Comparison of ENCODE assay signal across 20 cellular contexts in genomic region chr10:89632824-89633223, GRCh38. TPM values are rescaled to one million over a fixed set of nuclear protein-coding genes. Genes with fewer than 3 reads are reported as not detected.
DNase-seq lines count a peak whose midpoint lies in the region; ATAC-seq and TF ChIP-seq lines count a peak whose summit lies in the region.
"Had no signal": no experiment of that assay in that cellular context is flagged by ENCODE, and none has a peak within 500 bp of the region (broad histone marks: within the 10 kb centered on the region; RNA-seq: fewer than 3 reads in every experiment).

No MANE protein-coding gene starts in this region.

- no peak for TF ChIP-seq CTCF in MCF 10A (IDR thresholded peaks at IDR 0.05; ENCODE audit: unreplicated experiment)
- TF ChIP-seq CTCF in breast epithelium (IDR thresholded peaks at IDR 0.05) = no peak
- TF ChIP-seq CTCF in epithelial cell of proximal tubule (conservative IDR thresholded peaks at IDR 0.05; ENCODE audit: low read depth, low read length) = no peak
- no peak for TF ChIP-seq CTCF in lower leg skin (IDR thresholded peaks at IDR 0.05)

- peaks cover 23% of the 10 kb centered on the region for H3K79me1 ChIP-seq in mesendoderm (ENCODE audit: low read length)

- H3K27me3 ChIP-seq in breast epithelium = no peaks in the 10 kb centered on the region
- no peaks in the 10 kb centered on the region for H3K27me3 ChIP-seq in mesendoderm (ENCODE audit: insufficient read depth, low read length, poor library complexity)
- H3K27me3 ChIP-seq: MG63, Peyer's patch had no signal

- H3K79me2 ChIP-seq in mesendoderm (ENCODE audit: control insufficient read depth, insufficient read depth, low read length) = peaks cover 39% of the 10 kb centered on the region

- H3K36me3 Mint-ChIP-seq in MCF 10A (ENCODE audit: insufficient read depth, unreplicated experiment) = no peaks in the 10 kb centered on the region

- no peaks in the 10 kb centered on the region for H3K27me3 Mint-ChIP-seq in MCF 10A (ENCODE audit: insufficient read depth, unreplicated experiment)
- H3K27me3 Mint-ChIP-seq: CD4-positive, alpha-beta memory T cell had no signal

- H4K8ac ChIP-seq in mesendoderm (ENCODE audit: low read depth, low read length) = peak overlapping the region; percentile 13

- no peak for ATAC-seq in HG03457 (IDR thresholded peaks at IDR 0.05; ENCODE audit: unreplicated experiment)
- ATAC-seq: Right ventricle myocardium inferior had no signal

- no peak overlapping the region for H2AK5ac ChIP-seq in mesendoderm (ENCODE audit: low read length)

- WGBS in mesendoderm (ENCODE audit: extremely low coverage, insufficient coverage, low lambda C conversion rate) = no CpG with 5 or more reads among the region's 1 CpG
- 91 to 96% methylated on average over 1 of the region's 1 CpG for WGBS in lower leg skin, 2 donors

- H3K36me3 ChIP-seq in breast epithelium (no peaks in the 10 kb centered on the region), mesendoderm (ENCODE audit: control insufficient read depth, insufficient read depth, low read length) (no peaks in the 10 kb centered on the region)
- H3K36me3 ChIP-seq: MG63 had no signal

- no peak overlapping the region for H2BK5ac ChIP-seq in mesendoderm (ENCODE audit: low read length)

- H3K9ac ChIP-seq in mesendoderm (ENCODE audit: low read length) = no peak overlapping the region

- POLR2A ChIA-PET in MCF 10A (lab: Yijun Ruan, JAX) = interaction anchor here (0.5 to 6.2 kb wide), 7 partner anchors 10 to 634 kb away, joined by 3 to 79 read pairs (median 3); partner anchors contain the start of gene KIF20B

- peak overlapping the region; percentile 54 for H3K27ac Mint-ChIP-seq in MCF 10A (ENCODE audit: low read depth, unreplicated experiment)
- H3K27ac Mint-ChIP-seq: CD4-positive, alpha-beta memory T cell; HFFc6 had no signal

- no peak overlapping the region for H3K23ac ChIP-seq in mesendoderm (ENCODE audit: low read length)

- intact Hi-C loops in MCF 10A (cut with micrococcal nuclease) (no loop called here), breast epithelium (cut with DNase I; ENCODE audit: low total_unique reads) (no loop called here), lower leg skin (cut with DNase I; ENCODE audit: low total_unique reads) (no loop called here)

- no peak overlapping the region for H3K56ac ChIP-seq in mesendoderm (ENCODE audit: low read length)

- H3K4me1 ChIP-seq in breast epithelium (no peaks in the 10 kb centered on the region), mesendoderm (ENCODE audit: control insufficient read depth, low read depth, low read length) (no peaks in the 10 kb centered on the region)
- H3K4me1 ChIP-seq: Peyer's patch had no signal

- H3K4me3 Mint-ChIP-seq in MCF 10A (ENCODE audit: unreplicated experiment) = no peak overlapping the region
- H3K4me3 Mint-ChIP-seq: CD4-positive, alpha-beta memory T cell; HFFc6 had no signal

- H3K9me3 ChIP-seq in breast epithelium = no peaks in the 10 kb centered on the region
- H3K9me3 ChIP-seq: MG63, Peyer's patch had no signal

- H3K4me2 ChIP-seq in mesendoderm (ENCODE audit: low read length) = no peak overlapping the region

- H3K4me1 Mint-ChIP-seq in MCF 10A (ENCODE audit: insufficient read depth, unreplicated experiment) = peaks cover 21% of the 10 kb centered on the region

- H3K4ac ChIP-seq in mesendoderm (ENCODE audit: low read depth, low read length) = no peak overlapping the region

- BruUV-seq in MCF 10A (replicated peaks; lab: Mats Ljungman, UMichigan) = no TSS peak

- H3K4me3 ChIP-seq in breast epithelium = no peak overlapping the region
- peak overlapping the region; percentile 41 for H3K4me3 ChIP-seq in epithelial cell of proximal tubule (ENCODE audit: low read depth, low read length)
- no peak overlapping the region for H3K4me3 ChIP-seq in mesendoderm (ENCODE audit: low read length)
- no peak overlapping the region for H3K4me3 ChIP-seq in lower leg skin (ENCODE audit: low read depth, poor library complexity, severe bottlenecking)
- H3K4me3 ChIP-seq: MG63, Peyer's patch had no signal

- H2BK120ac ChIP-seq in mesendoderm (ENCODE audit: low read depth, low read length) = no peak overlapping the region

- H3K18ac ChIP-seq in mesendoderm (ENCODE audit: low read length) = no peak overlapping the region

- H4K5ac ChIP-seq in mesendoderm (ENCODE audit: low read length) = no peak overlapping the region

- CTCF ChIA-PET in MCF 10A (lab: Yijun Ruan, JAX) = no interaction called here

- no peaks in the 10 kb centered on the region for H3K9me3 Mint-ChIP-seq in MCF 10A (ENCODE audit: unreplicated experiment)
- H3K9me3 Mint-ChIP-seq: CD4-positive, alpha-beta memory T cell; HFFc6 had no signal

- DNase-seq in MCF 10A (ENCODE audit: unreplicated experiment) (no peak), breast epithelium (ENCODE audit: low spot score in 2 of 2) (no peak), epithelial cell of proximal tubule (ENCODE audit: low read depth) (peak; percentile 66), mesendoderm (no peak), lower leg skin (ENCODE audit: low spot score in 2 of 2) (no peak)
- DNase-seq in activated CD4-positive, alpha-beta T cell treated with anti-CD3 and anti-CD28 coated beads for 4 hours = no peak
- DNase-seq in activated CD8-positive, alpha-beta memory T cell treated with anti-CD3 and anti-CD28 coated beads, Interleukin-2, amount 50 U/mL, for 4 hours = no peak
- DNase-seq: CD4-positive, alpha-beta memory T cell; DND-41; MG63; NCI-H1092; NCI-H146; NCI-H2081; NCI-H510A treated with DMSO at 0.1 percent for 48 hours; NCI-H82; Peyer's patch had no signal

- no peak overlapping the region for H2BK15ac ChIP-seq in mesendoderm (replicated peaks; ENCODE audit: low read depth)

- no peak overlapping the region for H3K27ac ChIP-seq in breast epithelium
- no peak overlapping the region for H3K27ac ChIP-seq in mesendoderm (ENCODE audit: low read depth, low read length)
- H3K27ac ChIP-seq: 22Rv1 had no signal

- TF ChIP-seq POLR2A in breast epithelium (IDR thresholded peaks at IDR 0.05) (no peak), lower leg skin (IDR thresholded peaks at IDR 0.05) (no peak)

RNA-seq across cellular contexts. Expression of gene PANK1, which starts 12.2 kb away (rescaled TPM):
- 4.7 and 6.1 TPM in 2 replicates for total RNA-seq in MCF 10A (2022)
- total RNA-seq in breast epithelium = 1 to 10 TPM; 2.9 to 6.4 (median 5.1) TPM
- 5.8 and 7.8 TPM in 2 replicates for total RNA-seq in epithelial cell of proximal tubule
- 25.4 TPM for polyA plus RNA-seq in mesendoderm (2013, experiment 1 of 2)
- polyA plus RNA-seq in mesendoderm (2013, experiment 2 of 2) = 26.4 TPM
- 10 to 100 TPM; 10.8 to 36.3 (median 30.2) TPM for total RNA-seq in lower leg skin
